ENCODE assay signal across 8 cellular contexts in the genomic region with DNA sequence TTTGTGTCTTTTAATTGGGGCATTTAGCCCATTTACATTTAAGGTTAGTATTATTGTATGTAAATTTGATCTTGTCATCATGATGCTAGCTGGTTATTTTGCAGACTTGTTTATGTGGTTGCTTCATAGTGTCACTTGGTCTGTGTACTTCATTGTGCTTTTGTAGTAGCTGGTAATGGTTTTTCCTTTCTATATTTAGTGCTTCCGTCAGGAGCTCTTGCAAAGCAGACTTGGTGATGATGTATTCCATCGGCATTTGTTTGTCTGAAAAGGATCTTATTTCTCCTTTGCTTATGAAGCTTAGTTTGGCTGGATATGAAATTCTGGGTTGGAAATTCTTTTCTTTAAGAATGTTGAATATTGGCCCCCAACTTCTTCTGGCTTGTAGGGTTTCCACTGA.
DNase-seq lines count a peak whose midpoint lies in the region; ATAC-seq, FAIRE-seq and TF ChIP-seq lines count a peak whose summit lies in the region.
"Not testable (repeated sequence)": the region's sequence is repeated elsewhere in the genome, so short reads cannot be mapped to it uniquely, and the experiment has no call there.

No MANE protein-coding gene starts in this region.

- not testable (repeated sequence) for H3K56ac ChIP-seq in IMR-90 (ENCODE audit: extremely low read depth, insufficient read depth, low read length)

- not testable (repeated sequence) for H2BK20ac ChIP-seq in IMR-90 (ENCODE audit: low read depth, low read length)

- H3K79me2 ChIP-seq in K562 (ENCODE audit: control insufficient read depth, insufficient read depth, low read length) = not testable (repeated sequence)

- not testable (repeated sequence) for H2AFZ ChIP-seq in IMR-90 (replicated peaks; ENCODE audit: low read length, poor library complexity); K562 (ENCODE audit: low read depth, low read length)

- H3K4me1 Mint-ChIP-seq in progenitor cell of endocrine pancreas (ENCODE audit: low read depth) = not testable (repeated sequence)

- not testable (repeated sequence) for H3K27me3 ChIP-seq in IMR-90 (ENCODE audit: control insufficient read depth, insufficient read depth, low read length); K562 (ENCODE audit: control insufficient read depth in 2 of 2, insufficient read depth in 2 of 2, low read length in 2 of 2); gastrocnemius medialis; skeletal muscle tissue (ENCODE audit: control insufficient read depth in 3 of 3, insufficient read depth in 3 of 3, low read length in 3 of 3)

- not testable (repeated sequence) for H2AK9ac ChIP-seq in IMR-90 (replicated peaks; ENCODE audit: low read depth, low read length, poor library complexity)

- H2AK5ac ChIP-seq in IMR-90 (ENCODE audit: low read depth, low read length) = not testable (repeated sequence)

- not testable (repeated sequence) for H3K23ac ChIP-seq in IMR-90 (ENCODE audit: low read depth, low read length)

- not testable (repeated sequence) for H2BK15ac ChIP-seq in IMR-90 (ENCODE audit: low read depth, low read length)

- peaks cover 62% of the 10 kb centered on the region for H3K36me3 Mint-ChIP-seq in progenitor cell of endocrine pancreas (ENCODE audit: insufficient read depth)

- H3K27me3 Mint-ChIP-seq in progenitor cell of endocrine pancreas = not testable (repeated sequence)

- H3K18ac ChIP-seq in IMR-90 (ENCODE audit: low read depth, low read length) = not testable (repeated sequence)

- H3K27ac ChIP-seq in IMR-90 (ENCODE audit: insufficient read depth, low read length); K562 (ENCODE audit: extremely low read depth, low read depth, low read length): not testable (repeated sequence)
- H3K27ac ChIP-seq in gastrocnemius medialis = peak overlapping the region; percentile 54 to 76 (median 71)
- peak overlapping the region; percentile 45 for H3K27ac ChIP-seq in skeletal muscle tissue (ENCODE audit: low read depth, low read length)

- TF ChIP-seq RAD21 in IMR-90 (IDR thresholded peaks at IDR 0.05; ENCODE audit: low read length); K562 (CRISPR knock-in tag; conservative IDR thresholded peaks at IDR 0.05 in 1 of 2, IDR thresholded peaks at IDR 0.05 in 1 of 2): not testable (repeated sequence)

- peaks cover 36 to 40% of the 10 kb centered on the region in 2 experiments for H3K79me1 ChIP-seq in IMR-90 (ENCODE audit: low read depth in 1 of 2, low read length in 2 of 2)

- in situ Hi-C loops in IMR-90 (cut with MboI; ENCODE audit: low sequenced_read_pairs); K562 (cut with MboI); gastrocnemius medialis (cut with MboI; ENCODE audit: low sequenced_read_pairs in 4 of 4): not testable (repeated sequence)

- TF ChIP-seq CTCF in IMR-90 (conservative IDR thresholded peaks at IDR 0.05; ENCODE audit: low read depth, low read length); K562 (IDR thresholded peaks at IDR 0.05 in 2 of 3, conservative IDR thresholded peaks at IDR 0.05 in 1 of 3; ENCODE audit: insufficient read depth in 2 of 3, low read depth in 1 of 3, low read length in 3 of 3); progenitor cell of endocrine pancreas (IDR thresholded peaks at IDR 0.05; ENCODE audit: unreplicated experiment); gastrocnemius medialis (IDR thresholded peaks at IDR 0.05 in 4 of 5, conservative IDR thresholded peaks at IDR 0.05 in 1 of 5): not testable (repeated sequence)

- H3K9me3 ChIP-seq in IMR-90 (ENCODE audit: control insufficient read depth, insufficient read depth, low read length); K562 (replicated peaks; ENCODE audit: control insufficient read depth, insufficient read depth, low read depth, low read length); gastrocnemius medialis; skeletal muscle tissue (ENCODE audit: control insufficient read depth in 3 of 3, low read length in 3 of 3): not testable (repeated sequence)

- not testable (repeated sequence) for H4K8ac ChIP-seq in IMR-90 (ENCODE audit: low read depth in 2 of 2, low read length in 2 of 2)

- not testable (repeated sequence) for H3K4ac ChIP-seq in IMR-90 (ENCODE audit: low read depth, low read length)

- DNase-seq in IMR-90 (peak; percentile 47), fibroblast of peridontal ligament (ENCODE audit: extremely low read depth) (peak; percentile 13), iris pigment epithelial cell (ENCODE audit: low read depth) (peak; percentile 46), myocyte (ENCODE audit: low read depth) (peak; percentile 66)
- not testable (repeated sequence) for DNase-seq in K562 (ENCODE audit: extremely low read depth in 1 of 4, low spot score in 3 of 4); progenitor cell of endocrine pancreas (ENCODE audit: low spot score, unreplicated experiment); gastrocnemius medialis

- H3K14ac ChIP-seq in IMR-90 (replicated peaks; ENCODE audit: low read depth, low read length) = not testable (repeated sequence)

- intact Hi-C loops in IMR-90 (cut with micrococcal nuclease); K562 (cut with micrococcal nuclease); gastrocnemius medialis (cut with DNase I; ENCODE audit: low total_unique reads): not testable (repeated sequence)

- not testable (repeated sequence) for H2BK5ac ChIP-seq in IMR-90 (ENCODE audit: low read depth, low read length, poor library complexity, severe bottlenecking)

- not testable (repeated sequence) for H4K91ac ChIP-seq in IMR-90 (ENCODE audit: insufficient read depth, low read depth, low read length)

- H4K20me1 ChIP-seq in IMR-90 (ENCODE audit: insufficient read depth, low read length); K562 (replicated peaks; ENCODE audit: control insufficient read depth, insufficient read depth, low read length): not testable (repeated sequence)

- not testable (repeated sequence) for H2BK120ac ChIP-seq in IMR-90 (ENCODE audit: low read depth, low read length)

- not testable (repeated sequence) for ATAC-seq in IMR-90 (ENCODE audit: low read depth); K562
- ATAC-seq in gastrocnemius medialis = peak; percentile 93 to 99

- CTCF ChIA-PET in IMR-90 (lab: Yijun Ruan, JAX) = interaction anchor here (0.6 kb wide), 1 partner anchor 16 kb away, joined by 3 read pairs; no protein-coding TSS in a partner anchor
- CTCF ChIA-PET in K562 (lab: Yijun Ruan, JAX; ENCODE audit: low intra/inter-chr PET ratio) = not testable (repeated sequence)

- H3K4me1 ChIP-seq in IMR-90 (ENCODE audit: control insufficient read depth, insufficient read depth, low read length); K562 (replicated peaks in 1 of 2; ENCODE audit: control insufficient read depth in 2 of 2, insufficient read depth in 2 of 2, low read length in 2 of 2); skeletal muscle tissue (ENCODE audit: control insufficient read depth in 3 of 3, insufficient read depth in 3 of 3, low read length in 3 of 3): not testable (repeated sequence)
- peaks cover 7 to 15% of the 10 kb centered on the region in 2 donors for H3K4me1 ChIP-seq in gastrocnemius medialis

- WGBS in IMR-90 (ENCODE audit: extremely low coverage in 2 of 2, insufficient read length in 1 of 2), 2 experiments = no CpG with 5 or more reads among the region's 2 CpGs
- 49% methylated on average over 2 of the region's 2 CpGs for WGBS in K562 (ENCODE audit: insufficient coverage, low coverage, missing lambda C conversion rate)

- not testable (repeated sequence) for H3K4me3 ChIP-seq in IMR-90 (ENCODE audit: insufficient read depth, low read depth, low read length); K562; skeletal muscle tissue (ENCODE audit: low read length in 3 of 3)
- peak overlapping the region in 1 of 4 donors; percentile 4 for H3K4me3 ChIP-seq in gastrocnemius medialis

- not testable (repeated sequence) for H3K9me1 ChIP-seq in IMR-90 (ENCODE audit: insufficient read depth, low read length); K562 (ENCODE audit: control insufficient read depth, insufficient read depth, low read length)

- not testable (repeated sequence) for TF ChIP-seq POLR2A in IMR-90 (IDR thresholded peaks at IDR 0.05; ENCODE audit: low read depth, low read length); K562 (conservative IDR thresholded peaks at IDR 0.05); gastrocnemius medialis (IDR thresholded peaks at IDR 0.05)

- POLR2A ChIA-PET in IMR-90 (lab: Charles Lee; ENCODE audit: unreplicated experiment) (interaction anchor here (0.7 kb wide), 1 partner anchor 31 kb away, joined by 3 read pairs; no protein-coding TSS in a partner anchor), K562 (lab: Yijun Ruan, JAX) (interaction anchor here (1.3 kb wide), 1 partner anchor 19 kb away, joined by 3 read pairs; no protein-coding TSS in a partner anchor)

- H3K36me3 ChIP-seq in IMR-90 (ENCODE audit: control insufficient read depth, insufficient read depth, low read length); K562 (ENCODE audit: control insufficient read depth, insufficient read depth, low read length); gastrocnemius medialis; skeletal muscle tissue (ENCODE audit: control insufficient read depth in 3 of 3, insufficient read depth in 3 of 3, low read length in 3 of 3): not testable (repeated sequence)

- not testable (repeated sequence) for FAIRE-seq in K562 (lab: Jason Lieb, UNC)

- BruUV-seq in IMR-90 (replicated peaks; lab: Mats Ljungman, UMichigan); K562 (replicated peaks; lab: Mats Ljungman, UMichigan): not testable (repeated sequence)

- not testable (repeated sequence) for H4K5ac ChIP-seq in IMR-90 (ENCODE audit: low read depth, low read length)

- dilution Hi-C loops in IMR-90 (cut with HindIII; ENCODE audit: low sequenced_read_pairs, unreplicated experiment) = not testable (repeated sequence)

- peaks cover 50% of the 10 kb centered on the region for H3K9me3 Mint-ChIP-seq in progenitor cell of endocrine pancreas (ENCODE audit: low read depth)

- H3K4me2 ChIP-seq in IMR-90 (ENCODE audit: low read depth, low read length); K562 (ENCODE audit: insufficient read depth, low read length): not testable (repeated sequence)

- not testable (repeated sequence) for TF ChIP-seq EP300 in K562 (IDR thresholded peaks at IDR 0.05; ENCODE audit: low read length)

- H3K4me3 Mint-ChIP-seq in progenitor cell of endocrine pancreas (ENCODE audit: low read depth) = not testable (repeated sequence)

- not testable (repeated sequence) for H3K9ac ChIP-seq in IMR-90 (ENCODE audit: low read depth, low read length); K562 (ENCODE audit: insufficient read depth in 1 of 2, low read depth in 2 of 2, low read length in 2 of 2); skeletal muscle tissue (ENCODE audit: low read depth in 1 of 3, low read length in 3 of 3)

- peak overlapping the region; percentile 1 for H3K27ac Mint-ChIP-seq in progenitor cell of endocrine pancreas
